ENCODE assay signal across 15 cellular contexts in genomic region chr7:127927339-127927679, GRCh38.
DNase-seq lines count a peak whose midpoint lies in the region; ATAC-seq, FAIRE-seq and TF ChIP-seq lines count a peak whose summit lies in the region.
"Had no signal": no experiment of that assay in that cellular context is flagged by ENCODE, and none has a peak within 500 bp of the region (broad histone marks: within the 10 kb centered on the region; RNA-seq: fewer than 3 reads in every experiment).

No MANE protein-coding gene starts in this region.

- POLR2A ChIA-PET in HepG2 (lab: Yijun Ruan, JAX), result no interaction called here

- H3K9ac ChIP-seq in BLaER1 treated with 17β-estradiol and CSF1 and Interleukin-3, amounts not matched to agents 10 nM and 100 nM, result peak overlapping the region in 1 of 11 experiments; percentile 2; a peak in 1 of 22 replicates
- no peak overlapping the region for H3K9ac ChIP-seq in astrocyte (ENCODE audit: low read length)
- H3K9ac ChIP-seq in HepG2 (ENCODE audit: insufficient read depth, low read depth, low read length), result no peak overlapping the region
- no peak overlapping the region for H3K9ac ChIP-seq in neural progenitor cell
- H3K9ac ChIP-seq: parathyroid adenoma had no signal

- TF ChIP-seq CTCF in astrocyte (IDR thresholded peaks at IDR 0.05; ENCODE audit: insufficient read depth, low read depth, low read length) (no peak), HepG2 (CRISPR knock-in tag; IDR thresholded peaks at IDR 0.05) (no peak), neural progenitor cell (IDR thresholded peaks at IDR 0.05) (no peak)

- H3K9me3 Mint-ChIP-seq in IgD-negative memory B cell (no peaks in the 10 kb centered on the region), astrocyte (ENCODE audit: unreplicated experiment) (peaks cover 4% of the 10 kb centered on the region), neural progenitor cell (peaks cover 9% of the 10 kb centered on the region)

- BruUV-seq in HepG2 (replicated peaks; lab: Mats Ljungman, UMichigan), result no TSS peak

- H3K36me3 ChIP-seq in BLaER1 treated with 17β-estradiol and CSF1 and Interleukin-3, amounts not matched to agents 10 nM and 100 nM, result peaks cover 32 to 75% (median 42%) of the 10 kb centered on the region in 11 experiments
- H3K36me3 ChIP-seq in astrocyte (ENCODE audit: insufficient read depth, low read length) (peaks cover 13% of the 10 kb centered on the region), HepG2 (replicated peaks in 1 of 2; ENCODE audit: control insufficient read depth in 1 of 2, insufficient read depth in 2 of 2, low read length in 2 of 2) (peaks cover 11 to 41% of the 10 kb centered on the region in 2 experiments), neural progenitor cell (no peaks in the 10 kb centered on the region)

- H2AFZ ChIP-seq in astrocyte (ENCODE audit: low read depth, low read length) (no peak overlapping the region), HepG2 (ENCODE audit: low read length) (no peak overlapping the region), neural progenitor cell (replicated peaks) (no peak overlapping the region)
- H2AFZ ChIP-seq: parathyroid adenoma had no signal

- no peak overlapping the region for H3K27ac ChIP-seq in BLaER1 treated with 17β-estradiol and CSF1 and Interleukin-3, amounts not matched to agents 10 nM and 100 nM
- H3K27ac ChIP-seq in astrocyte (ENCODE audit: low read depth, low read length) (no peak overlapping the region), HepG2 (ENCODE audit: extremely low read length, insufficient read depth, low read length) (no peak overlapping the region), neural progenitor cell (no peak overlapping the region)
- H3K27ac ChIP-seq: parathyroid adenoma, SJCRH30 had no signal

- H3K4me1 Mint-ChIP-seq in IgD-negative memory B cell, result peaks cover 56 to 67% (median 66%) of the 10 kb centered on the region in 3 donors
- H3K4me1 Mint-ChIP-seq in astrocyte (ENCODE audit: low read depth, unreplicated experiment), result peaks cover 22% of the 10 kb centered on the region
- H3K4me1 Mint-ChIP-seq in neural progenitor cell, result peaks cover 16% of the 10 kb centered on the region

- TF ChIP-seq EP300 in HepG2 (IDR thresholded peaks at IDR 0.05; ENCODE audit: low read depth in 2 of 2, low read length in 2 of 2) (no peak), HepG2 (CRISPR knock-in tag; IDR thresholded peaks at IDR 0.05; ENCODE audit: borderline replicate concordance) (no peak)

- CTCF ChIA-PET in HepG2 (lab: Yijun Ruan, JAX; ENCODE audit: low intra/inter-chr PET ratio, low total read pairs), result no interaction called here

- no peaks in the 10 kb centered on the region for H3K27me3 ChIP-seq in BLaER1 treated with 17β-estradiol and CSF1 and Interleukin-3, amounts not matched to agents 10 nM and 100 nM
- no peaks in the 10 kb centered on the region for H3K27me3 ChIP-seq in astrocyte (ENCODE audit: insufficient read depth, low read length)
- no peaks in the 10 kb centered on the region for H3K27me3 ChIP-seq in HepG2 (ENCODE audit: control insufficient read depth in 1 of 2, insufficient read depth in 2 of 2, low read length in 2 of 2)
- H3K27me3 ChIP-seq in neural progenitor cell, result no peaks in the 10 kb centered on the region
- H3K27me3 ChIP-seq: MG63, SJCRH30 had no signal

- H3K36me3 Mint-ChIP-seq in IgD-negative memory B cell, result no peaks in the 10 kb centered on the region
- peaks cover 26% of the 10 kb centered on the region for H3K36me3 Mint-ChIP-seq in astrocyte (ENCODE audit: low read depth, unreplicated experiment)
- peaks cover 25% of the 10 kb centered on the region for H3K36me3 Mint-ChIP-seq in neural progenitor cell

- H3K9me3 ChIP-seq in BLaER1 treated with 17β-estradiol and CSF1 and Interleukin-3, amounts not matched to agents 10 nM and 100 nM (replicated peaks in 1 of 11), result peaks cover 16 to 24% (median 18%) of the 10 kb centered on the region in 11 experiments
- H3K9me3 ChIP-seq in astrocyte (ENCODE audit: insufficient read depth, low read depth, low read length) (peaks cover 4% of the 10 kb centered on the region), HepG2 (ENCODE audit: low read length) (no peaks in the 10 kb centered on the region), neural progenitor cell (ENCODE audit: low read depth) (no peaks in the 10 kb centered on the region)
- H3K9me3 ChIP-seq: MG63, SJCRH30 had no signal

- no peak for TF ChIP-seq POLR2A in HepG2 (IDR thresholded peaks at IDR 0.05; ENCODE audit: insufficient read depth in 1 of 2, low read depth in 2 of 2, low read length in 2 of 2)

- H3K27ac Mint-ChIP-seq in IgD-negative memory B cell (peak overlapping the region; percentile 11 to 86 (median 24)), astrocyte (ENCODE audit: unreplicated experiment) (no peak overlapping the region), neural progenitor cell (no peak overlapping the region)

- no peak for ATAC-seq in HepG2

- intact Hi-C loops in HepG2 (cut with micrococcal nuclease; ENCODE audit: unreplicated experiment), result no loop called here

- H3K79me2 ChIP-seq in astrocyte (ENCODE audit: insufficient read depth, low read length), result peaks cover 30% of the 10 kb centered on the region
- peaks cover 6% of the 10 kb centered on the region for H3K79me2 ChIP-seq in HepG2 (ENCODE audit: insufficient read depth, low read length)
- peaks cover 3% of the 10 kb centered on the region for H3K79me2 ChIP-seq in neural progenitor cell (ENCODE audit: low read depth)
- H3K79me2 ChIP-seq: parathyroid adenoma had no signal

- FAIRE-seq in astrocyte (lab: Jason Lieb, UNC) (peak; percentile 26), HepG2 (lab: Jason Lieb, UNC) (no peak)

- TF ChIP-seq RAD21 in HepG2 (CRISPR knock-in tag; IDR thresholded peaks at IDR 0.05), result no peak

- peaks cover 0 to 70% (median 35%) of the 10 kb centered on the region in 11 experiments; a peak in 13 of 22 replicates for H4K20me1 ChIP-seq in BLaER1 treated with 17β-estradiol and CSF1 and Interleukin-3, amounts not matched to agents 10 nM and 100 nM
- H4K20me1 ChIP-seq in astrocyte (ENCODE audit: insufficient read depth, low read length) (peaks cover 67% of the 10 kb centered on the region), HepG2 (ENCODE audit: insufficient read depth, low read length) (peaks cover 8% of the 10 kb centered on the region; the same call in 1 of the 2 replicates), neural progenitor cell (ENCODE audit: low read depth) (no peaks in the 10 kb centered on the region)

- DNase-seq in astrocyte (ENCODE audit: low read depth) (peak; percentile 60), HepG2 (ENCODE audit: low spot score) (peak; percentile 10), NCI-H1436 treated with DMSO at 0.1 percent for 48 hours (lab: John Stamatoyannopoulos, UW) (no peak), neural progenitor cell (ENCODE audit: low spot score) (no peak), GM03348 (ENCODE audit: low spot score) (no peak)
- DNase-seq in stimulated activated CD4-positive, alpha-beta T cell treated with anti-CD3 and anti-CD28 coated beads, Interleukin-4, amount 100 ng/mL, for 1 hour, result no peak
- DNase-seq: activated effector memory CD4-positive, alpha-beta T cell treated with Interleukin-2 at 50 U/mL for 16 hours; DMS53; effector CD4-positive, alpha-beta T cell; MG63; NCI-H2171 treated with DMSO at 0.1 percent for 48 hours; SJCRH30 had no signal

- no peaks in the 10 kb centered on the region for H3F3A ChIP-seq in neural progenitor cell (ENCODE audit: low read depth)

- no peaks in the 10 kb centered on the region for H3K27me3 Mint-ChIP-seq in IgD-negative memory B cell
- no peaks in the 10 kb centered on the region for H3K27me3 Mint-ChIP-seq in astrocyte (ENCODE audit: low read depth, unreplicated experiment)
- peaks cover 2% of the 10 kb centered on the region for H3K27me3 Mint-ChIP-seq in neural progenitor cell (ENCODE audit: insufficient read depth, low read depth)

- peaks cover 31 to 46% (median 38%) of the 10 kb centered on the region in 10 experiments for H3K4me1 ChIP-seq in BLaER1 treated with 17β-estradiol and CSF1 and Interleukin-3, amounts not matched to agents 10 nM and 100 nM
- H3K4me1 ChIP-seq in astrocyte (ENCODE audit: insufficient read depth, low read length) (no peaks in the 10 kb centered on the region), HepG2 (ENCODE audit: insufficient read depth, low read length) (no peaks in the 10 kb centered on the region), neural progenitor cell (no peaks in the 10 kb centered on the region)
- H3K4me1 ChIP-seq: parathyroid adenoma, SJCRH30 had no signal

- 96% methylated on average over 3 of the region's 3 CpGs for WGBS in HepG2 (ENCODE audit: low lambda C conversion rate)

- peak overlapping the region; percentile 19 to 83 (median 69); a peak in 20 of 22 replicates for H3K4me2 ChIP-seq in BLaER1 treated with 17β-estradiol and CSF1 and Interleukin-3, amounts not matched to agents 10 nM and 100 nM
- no peak overlapping the region for H3K4me2 ChIP-seq in astrocyte (ENCODE audit: low read length)
- no peak overlapping the region for H3K4me2 ChIP-seq in HepG2 (ENCODE audit: low read depth, low read length)
- H3K4me2 ChIP-seq in neural progenitor cell, result no peak overlapping the region

- H3K4me3 Mint-ChIP-seq in IgD-negative memory B cell (peak overlapping the region; percentile 28 to 93 (median 68)), astrocyte (ENCODE audit: unreplicated experiment) (no peak overlapping the region), neural progenitor cell (no peak overlapping the region)

- no peak overlapping the region for H3K4me3 ChIP-seq in BLaER1 treated with 17β-estradiol and CSF1 and Interleukin-3, amounts not matched to agents 10 nM and 100 nM
- H3K4me3 ChIP-seq in astrocyte (ENCODE audit: insufficient read depth, low read depth, low read length), result no peak overlapping the region
- no peak overlapping the region for H3K4me3 ChIP-seq in HepG2 (replicated peaks in 1 of 3; ENCODE audit: insufficient read depth in 1 of 3, low read depth in 2 of 3, low read length in 3 of 3)
- no peak overlapping the region for H3K4me3 ChIP-seq in neural progenitor cell
- H3K4me3 ChIP-seq: MG63, SJCRH30 had no signal

- in situ Hi-C loops in HepG2 (cut with HindIII; ENCODE audit: extremely low pct_ligation_motif_present, low pct_unique_long_range_greater_than_20kb), result no loop called here

TF ChIP-seq in HepG2, 621 proteins besides CTCF, POLR2A, EP300 and RAD21 (continues in another document):
- TF ChIP-seq HDAC2 (CRISPR knock-in tag; IDR thresholded peaks at IDR 0.05) (no peak), ZNF775 (CRISPR knock-in tag; IDR thresholded peaks at IDR 0.05; ENCODE audit: borderline replicate concordance) (no peak), ZNF441 (CRISPR knock-in tag; IDR thresholded peaks at IDR 0.05; ENCODE audit: borderline replicate concordance) (no peak)

Comparison
In these comparisons a context has a peak if more than half of its experiments do, and no peak if none do; other contexts are left out.
1. H3K4me2 ChIP-seq: peak in BLaER1 treated with 17β-estradiol and CSF1 and Interleukin-3, amounts not matched to agents 10 nM and 100 nM (11 of 11); none in astrocyte (single experiment), HepG2 (single experiment) and neural progenitor cell (single experiment).
2. H3K27ac Mint-ChIP-seq: peak in IgD-negative memory B cell (3 of 3); none in astrocyte (single experiment) and neural progenitor cell (single experiment).
3. H3K4me3 Mint-ChIP-seq: peak in IgD-negative memory B cell (4 of 4); none in astrocyte (single experiment) and neural progenitor cell (single experiment).
4. DNase-seq: peak in astrocyte (single experiment) and HepG2 (single experiment); none in NCI-H1436 treated with DMSO at 0.1 percent for 48 hours (single experiment), neural progenitor cell (single experiment), stimulated activated CD4-positive, alpha-beta T cell treated with anti-CD3 and anti-CD28 coated beads, Interleukin-4, amount 100 ng/mL, for 1 hour (single experiment) and GM03348 (single experiment).